In the genomic region with DNA sequence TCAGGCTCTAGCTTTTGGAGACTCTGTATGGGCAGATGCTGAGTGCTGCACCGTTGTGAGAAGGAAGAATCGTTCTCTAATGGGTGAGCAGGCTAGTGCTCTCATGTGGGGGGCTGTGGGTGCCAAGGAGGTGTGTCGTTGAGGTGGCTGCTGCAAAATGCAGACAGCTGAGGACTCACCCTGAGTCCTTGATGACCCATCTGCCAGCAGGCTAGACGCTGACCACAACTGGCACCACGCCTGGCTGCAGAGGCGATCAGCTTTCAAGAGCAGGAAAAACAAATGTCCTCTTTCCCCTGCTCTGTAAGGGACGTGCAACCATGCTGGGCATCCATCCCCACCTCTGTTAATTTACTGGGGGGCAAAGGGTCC, we compare ENCODE assay signal across 9 cellular contexts. TPM values are rescaled to one million over a fixed set of nuclear protein-coding genes. Genes with fewer than 3 reads are reported as not detected.
DNase-seq lines count a peak whose midpoint lies in the region; ATAC-seq and TF ChIP-seq lines count a peak whose summit lies in the region.
"Had no signal": no experiment of that assay in that cellular context is flagged by ENCODE, and none has a peak within 500 bp of the region (broad histone marks: within the 10 kb centered on the region; RNA-seq: fewer than 3 reads in every experiment).

No MANE protein-coding gene starts in this region.

- WGBS in right cardiac atrium: 44% methylated on average over 7 of the region's 7 CpGs
- WGBS in smooth muscle cell (ENCODE audit: low lambda C conversion rate): 79% methylated on average over 7 of the region's 7 CpGs

- no peak for TF ChIP-seq CTCF in AG09319 (IDR thresholded peaks at IDR 0.05; ENCODE audit: low read depth, low read length)
- TF ChIP-seq CTCF in smooth muscle cell (IDR thresholded peaks at IDR 0.05; ENCODE audit: borderline replicate concordance, insufficient read depth, poor library complexity, severe bottlenecking): no peak
- no peak for TF ChIP-seq CTCF in GM13976 (IDR thresholded peaks at IDR 0.05; ENCODE audit: borderline replicate concordance, control extremely low read depth, extremely low read depth, insufficient read depth, missing control alignments)

- H3K9ac ChIP-seq in adipocyte (ENCODE audit: low read length): no peak overlapping the region
- no peak overlapping the region for H3K9ac ChIP-seq in smooth muscle cell (ENCODE audit: low read depth)

- ATAC-seq in right cardiac atrium (peak; percentile 60 to 61), GM21381 (IDR thresholded peaks at IDR 0.05; ENCODE audit: unreplicated experiment) (no peak), GM21528 (IDR thresholded peaks at IDR 0.05; ENCODE audit: low FRiP score, unreplicated experiment) (no peak)
- ATAC-seq: natural killer cell treated with Interleukin-12 subunit alpha and Interleukin-12 subunit beta and Interleukin-15 and Interleukin-18, amount 100 ng/mL, for 72 hours had no signal

- intact Hi-C loops in right cardiac atrium (cut with DNase I): loop anchor here in 2 of 4 donors (5.0 to 10.0 kb wide), 2 partner anchors 510 to 512 kb away; no protein-coding TSS in a partner anchor

- peaks cover 7% of the 10 kb centered on the region for H3K9me3 ChIP-seq in KOPT-K1 (ENCODE audit: insufficient read depth, low read length, poor library complexity, severe bottlenecking)
- H3K9me3 ChIP-seq in adipocyte (ENCODE audit: control insufficient read depth, low read length): no peaks in the 10 kb centered on the region
- H3K9me3 ChIP-seq in right cardiac atrium (ENCODE audit: control insufficient read depth, low read length): no peaks in the 10 kb centered on the region
- no peaks in the 10 kb centered on the region for H3K9me3 ChIP-seq in smooth muscle cell (replicated peaks; ENCODE audit: low read depth)

- H3K27me3 ChIP-seq in adipocyte (replicated peaks; ENCODE audit: control insufficient read depth, insufficient read depth, low read length): no peaks in the 10 kb centered on the region
- no peaks in the 10 kb centered on the region for H3K27me3 ChIP-seq in right cardiac atrium (ENCODE audit: control insufficient read depth, insufficient read depth)
- H3K27me3 ChIP-seq in smooth muscle cell (ENCODE audit: low read depth): no peaks in the 10 kb centered on the region

- H3K4me1 ChIP-seq in adipocyte (ENCODE audit: control insufficient read depth, insufficient read depth, low read length) (peaks cover 47% of the 10 kb centered on the region), right cardiac atrium (ENCODE audit: control insufficient read depth, insufficient read depth, low read length) (peaks cover 2% of the 10 kb centered on the region), smooth muscle cell (ENCODE audit: low read depth) (peaks cover 18% of the 10 kb centered on the region)

- in situ Hi-C loops in GM13976 (cut with MboI; ENCODE audit: low sequenced_read_pairs, unreplicated experiment): no loop called here

- no peaks in the 10 kb centered on the region for H4K20me1 ChIP-seq in smooth muscle cell (ENCODE audit: low read depth)

- peak; percentile 42 for DNase-seq in AG09319 (ENCODE audit: extremely low read depth, low read depth)
- peak; percentile 77 for DNase-seq in adipocyte (ENCODE audit: low read depth)
- peak; percentile 44 to 81 (median 75) for DNase-seq in right cardiac atrium
- DNase-seq in smooth muscle cell (lab: John Stamatoyannopoulos, UW; ENCODE audit: unreplicated experiment): no peak
- DNase-seq in GM13976 (ENCODE audit: low spot score): no peak

- H3K4me2 ChIP-seq in smooth muscle cell: no peak overlapping the region

- H3K36me3 ChIP-seq in KOPT-K1 (ENCODE audit: insufficient read depth, low read length): no peaks in the 10 kb centered on the region
- no peaks in the 10 kb centered on the region for H3K36me3 ChIP-seq in adipocyte (ENCODE audit: control insufficient read depth, insufficient read depth, low read length, severe bottlenecking)
- no peaks in the 10 kb centered on the region for H3K36me3 ChIP-seq in smooth muscle cell (ENCODE audit: low read depth)

- H3K27ac ChIP-seq in KOPT-K1 (ENCODE audit: low read depth, low read length, poor library complexity, severe bottlenecking) (peak overlapping the region; percentile 94), right cardiac atrium (ENCODE audit: low read length) (peak overlapping the region; percentile 5), smooth muscle cell (ENCODE audit: low read depth) (no peak overlapping the region)

- H2AFZ ChIP-seq in smooth muscle cell (ENCODE audit: low read depth): no peak overlapping the region

- H3K4me3 ChIP-seq in adipocyte (ENCODE audit: low read length): no peak overlapping the region
- no peak overlapping the region for H3K4me3 ChIP-seq in right cardiac atrium (ENCODE audit: low read length)
- H3K4me3 ChIP-seq in smooth muscle cell: no peak overlapping the region

- H3K79me2 ChIP-seq in smooth muscle cell (ENCODE audit: low read depth): no peaks in the 10 kb centered on the region

- H3F3A ChIP-seq in smooth muscle cell (ENCODE audit: low read depth): no peaks in the 10 kb centered on the region

RNA-seq across cellular contexts. Expression of a gene that starts 48.2 kb away (rescaled TPM):
- total RNA-seq in right cardiac atrium (10 to 100 TPM in 1 of 4 donors, 1 to 10 TPM in 3; 8.8 to 13.0 (median 9.2) TPM), smooth muscle cell (34.7 and 44.2 TPM in 2 replicates)
- polyA plus RNA-seq in right cardiac atrium (15.0 TPM), smooth muscle cell (29.5 and 50.6 TPM in 2 replicates)

RNA-seq across cellular contexts. Expression of a gene that starts 54.3 kb away (rescaled TPM):
- total RNA-seq in right cardiac atrium: 1,000 to 10,000 TPM; 1,050 to 1,210 (median 1,148) TPM
- 1,401 TPM for polyA plus RNA-seq in right cardiac atrium
- 432 and 586 TPM in 2 replicates for total RNA-seq in smooth muscle cell
- polyA plus RNA-seq in smooth muscle cell: 357 and 406 TPM in 2 replicates

Comparison
In these comparisons a context has a peak if more than half of its experiments do, and no peak if none do; other contexts are left out.
1. DNase-seq: peak in AG09319 (single experiment), adipocyte (single experiment) and right cardiac atrium (3 of 3); none in smooth muscle cell (single experiment) and GM13976 (single experiment).
2. ATAC-seq: peak in right cardiac atrium (2 of 2); none in GM21381 (single experiment) and GM21528 (single experiment).